ENCODE assay signal across 32 cellular contexts in the genomic region with DNA sequence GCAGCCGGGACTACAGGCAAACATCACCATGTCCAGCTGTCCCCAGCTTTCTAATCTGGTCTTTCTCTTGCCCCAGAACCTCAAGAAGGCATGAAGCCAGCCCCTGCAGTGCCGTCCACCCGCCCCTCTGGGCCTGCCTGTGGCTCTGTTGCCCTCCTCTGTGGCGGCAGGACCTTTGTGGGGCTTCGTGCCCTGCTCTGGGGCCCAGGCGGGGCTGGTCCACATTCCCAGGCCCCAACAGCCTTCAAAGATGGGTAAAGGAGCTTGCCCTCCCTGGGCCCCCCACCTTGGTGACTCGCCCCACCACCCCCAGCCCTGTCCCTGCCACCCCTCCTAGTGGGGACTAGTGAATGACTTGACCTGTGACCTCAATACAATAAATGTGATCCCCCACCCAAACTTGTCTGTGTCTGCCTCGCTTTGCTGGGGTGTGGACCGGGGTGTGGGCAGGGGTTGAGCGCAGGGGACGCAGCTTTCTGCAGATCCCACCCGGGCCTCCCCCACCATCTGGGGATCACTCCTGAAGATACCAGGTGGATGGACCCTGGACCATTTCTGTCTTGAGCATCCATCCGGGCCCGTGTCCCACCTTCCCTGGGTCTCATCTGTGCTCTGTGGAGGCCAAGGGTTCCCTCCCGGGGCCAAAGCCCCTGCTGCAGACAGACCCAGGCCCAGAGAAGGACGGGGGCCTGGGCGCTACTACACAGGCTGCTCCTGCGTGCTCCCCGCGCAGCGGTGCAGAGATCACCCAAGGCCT. TPM values are rescaled to one million over a fixed set of nuclear protein-coding genes. Genes with fewer than 3 reads are reported as not detected.
DNase-seq lines count a peak whose midpoint lies in the region; ATAC-seq, FAIRE-seq and TF ChIP-seq lines count a peak whose summit lies in the region.
"Had no signal": no experiment of that assay in that cellular context is flagged by ENCODE, and none has a peak within 500 bp of the region (broad histone marks: within the 10 kb centered on the region; RNA-seq: fewer than 3 reads in every experiment).

No MANE protein-coding gene starts in this region.

- no peaks in the 10 kb centered on the region for H3K4me1 ChIP-seq in HEK293 (ENCODE audit: control insufficient read depth, insufficient read depth, low read length)
- peaks cover 0 to 62% of the 10 kb centered on the region in 2 experiments; a peak in 3 of 5 replicates for H3K4me1 ChIP-seq in K562 (replicated peaks in 1 of 2; ENCODE audit: control insufficient read depth in 2 of 2, insufficient read depth in 2 of 2, low read length in 2 of 2)
- no peaks in the 10 kb centered on the region for H3K4me1 ChIP-seq in sigmoid colon

- TF ChIP-seq CTCF in HEK293 (tag by site-specific recombination; IDR thresholded peaks at IDR 0.05) (no peak), K562 (IDR thresholded peaks at IDR 0.05 in 2 of 3, conservative IDR thresholded peaks at IDR 0.05 in 1 of 3; ENCODE audit: insufficient read depth in 2 of 3, low read depth in 1 of 3, low read length in 3 of 3) (no peak), neural crest cell (conservative IDR thresholded peaks at IDR 0.05) (no peak), sigmoid colon (IDR thresholded peaks at IDR 0.05) (no peak)

- CTCF ChIA-PET in HEK293 (lab: Yijun Ruan, JAX) (interaction anchor here (0.5 to 1.7 kb wide), 5 partner anchors 16 to 73 kb away, joined by 3 to 16 read pairs (median 4); a partner anchor contains a TSS), K562 (lab: Yijun Ruan, JAX; ENCODE audit: low intra/inter-chr PET ratio) (interaction anchor here (0.6 kb wide), 1 partner anchor 234 kb away, joined by 3 read pairs; no protein-coding TSS in a partner anchor)

- BruUV-seq in K562 (replicated peaks; lab: Mats Ljungman, UMichigan) = no TSS peak

- in situ Hi-C loops in K562 (cut with MboI) = no loop called here

- no peak overlapping the region for H3K4me3 ChIP-seq in HEK293 (ENCODE audit: low read depth, low read length)
- H3K4me3 ChIP-seq in K562 = no peak overlapping the region
- H3K4me3 ChIP-seq in sigmoid colon = no peak overlapping the region
- H3K4me3 ChIP-seq: esophagus muscularis mucosa, tibial nerve had no signal

- no peaks in the 10 kb centered on the region for H3K9me3 ChIP-seq in HEK293 (ENCODE audit: control insufficient read depth, insufficient read depth, low read depth, low read length)
- no peaks in the 10 kb centered on the region for H3K9me3 ChIP-seq in K562 (replicated peaks; ENCODE audit: control insufficient read depth, insufficient read depth, low read depth, low read length)
- no peaks in the 10 kb centered on the region for H3K9me3 ChIP-seq in sigmoid colon
- H3K9me3 ChIP-seq: esophagus muscularis mucosa, heart left ventricle, neutrophil, tibial nerve had no signal

- H3K36me3 ChIP-seq in HEK293 (ENCODE audit: control insufficient read depth in 2 of 2, insufficient read depth in 1 of 2, low read length in 2 of 2) (peaks cover 10 to 43% of the 10 kb centered on the region in 2 experiments; a peak in 2 of 3 replicates), K562 (ENCODE audit: control insufficient read depth, insufficient read depth, low read length) (peaks cover 49% of the 10 kb centered on the region; the same call in 1 of the 3 replicates), sigmoid colon (peaks cover 5 to 52% (median 40%) of the 10 kb centered on the region in 4 donors)

- H3K9me1 ChIP-seq in K562 (ENCODE audit: control insufficient read depth, insufficient read depth, low read length) = no peaks in the 10 kb centered on the region

- H3K4me3 Mint-ChIP-seq in neural crest cell = peak overlapping the region; percentile 41
- H3K4me3 Mint-ChIP-seq: activated CD4-positive, alpha-beta memory T cell treated with anti-CD3 and anti-CD28 coated beads for 36 hours; activated naive CD8-positive, alpha-beta T cell treated with anti-CD3 and anti-CD28 coated beads, Interleukin-2, amount 50 U/mL, for 24 hours; activated T-cell treated with anti-CD3 and anti-CD28 coated beads, Interleukin-2, amount 50 U/mL, for 72 hours; CD8-positive, alpha-beta memory T cell had no signal

- DNase-seq in GM12892 (ENCODE audit: insufficient read length) (no peak), K562 (ENCODE audit: extremely low read depth in 1 of 4, low spot score in 3 of 4) (peak in 2 of 4 experiments; percentile 9 to 11), neural crest cell (ENCODE audit: low read depth, low spot score) (no peak), sigmoid colon (no peak)
- no peak for DNase-seq in stimulated activated CD4-positive, alpha-beta T cell treated with anti-CD3 and anti-CD28 coated beads, Interleukin-15, amount 100 ng/mL, for 24 hours
- DNase-seq: activated CD4-positive, alpha-beta memory T cell treated with anti-CD3 and anti-CD28 coated beads for 36 hours; activated naive CD4-positive, alpha-beta T cell; activated naive CD8-positive, alpha-beta T cell treated with anti-CD3 and anti-CD28 coated beads, Interleukin-2, amount 50 U/mL, for 24 hours; activated T-cell treated with anti-CD3 and anti-CD28 coated beads, Interleukin-2, amount 50 U/mL, for 72 hours; CD8-positive, alpha-beta memory T cell; cortex of kidney; heart left ventricle; kidney; MM.1S; NCI-H510A treated with DMSO at 0.1 percent for 48 hours; stimulated activated CD4-positive, alpha-beta T cell treated with anti-CD3 and anti-CD28 coated beads, Interleukin-12 subunit alpha, Interleukin-12 subunit beta, amount 100 ng/mL, for 4 hours; stimulated activated CD4-positive, alpha-beta T cell treated with anti-CD3 and anti-CD28 coated beads, Interleukin-4, amount 100 ng/mL, for 24 hours; T-helper 2 cell had no signal

- H2AFZ ChIP-seq in K562 (ENCODE audit: low read depth, low read length) = no peak overlapping the region

- TF ChIP-seq EP300 in K562 (IDR thresholded peaks at IDR 0.05; ENCODE audit: low read length) (no peak), sigmoid colon (IDR thresholded peaks at IDR 0.05) (no peak)

- TF ChIP-seq POLR2A in GM12892 (IDR thresholded peaks at IDR 0.05; ENCODE audit: low read depth, low read length) (0 out of 2 replicates have a peak, but pooled peaks have one; percentile 27), K562 (conservative IDR thresholded peaks at IDR 0.05) (no peak), sigmoid colon (IDR thresholded peaks at IDR 0.05) (no peak)

- H3K4me1 Mint-ChIP-seq in neural crest cell = peaks cover 13% of the 10 kb centered on the region
- H3K4me1 Mint-ChIP-seq: activated naive CD8-positive, alpha-beta T cell treated with anti-CD3 and anti-CD28 coated beads, Interleukin-2, amount 50 U/mL, for 24 hours; CD8-positive, alpha-beta memory T cell had no signal

- no peak overlapping the region for H3K4me2 ChIP-seq in K562 (ENCODE audit: insufficient read depth, low read length)
- H3K4me2 ChIP-seq: KMS-11 had no signal

- H3K27me3 ChIP-seq in K562 (ENCODE audit: control insufficient read depth in 2 of 2, insufficient read depth in 2 of 2, low read length in 2 of 2) (no peaks in the 10 kb centered on the region), sigmoid colon (peaks cover 0 to 13% (median 0%) of the 10 kb centered on the region in 3 donors)

- no peak for ATAC-seq in K562
- no peak for ATAC-seq in HG02970 (IDR thresholded peaks at IDR 0.05; ENCODE audit: low FRiP score, unreplicated experiment)
- ATAC-seq: activated CD4-positive, CD25-positive, alpha-beta regulatory T cell treated with anti-CD3 and anti-CD28 coated beads, Interleukin-2, amount 50 U/mL, for 24 hours; activated naive CD8-positive, alpha-beta T cell treated with anti-CD3 and anti-CD28 coated beads, Interleukin-2, amount 50 U/mL, for 24 hours; activated T-cell treated with anti-CD3 and anti-CD28 coated beads, Interleukin-2, amount 50 U/mL, for 72 hours; heart left ventricle; sciatic nerve had no signal

- peak overlapping the region in 1 of 2 experiments; percentile 52; a peak in 1 of 4 replicates for H3K9ac ChIP-seq in K562 (ENCODE audit: insufficient read depth in 1 of 2, low read depth in 2 of 2, low read length in 2 of 2)
- H3K9ac ChIP-seq: KMS-11 had no signal

- H3K79me2 ChIP-seq in K562 (ENCODE audit: control insufficient read depth, insufficient read depth, low read length) = no peaks in the 10 kb centered on the region

- H3K36me3 Mint-ChIP-seq in neural crest cell (ENCODE audit: low read depth) = no peaks in the 10 kb centered on the region

- WGBS in K562 (ENCODE audit: insufficient coverage, low coverage, missing lambda C conversion rate) = 89% methylated on average over 18 of the region's 21 CpGs
- WGBS in sigmoid colon, 2 donors = 85 to 88% methylated on average over 21 of the region's 21 CpGs

- intact Hi-C loops in K562 (cut with micrococcal nuclease) (no loop called here), sigmoid colon (cut with DNase I) (no loop called here)

- POLR2A ChIA-PET in HEK293 (lab: Yijun Ruan, JAX) = interaction anchor here (1.1 kb wide), 1 partner anchor 76 kb away, joined by 3 read pairs; a partner anchor contains a TSS
- POLR2A ChIA-PET in K562 (lab: Yijun Ruan, JAX) = interaction anchor here (0.7 kb wide), 1 partner anchor 13 kb away, joined by 3 read pairs; no protein-coding TSS in a partner anchor

- H3K27me3 Mint-ChIP-seq in neural crest cell (ENCODE audit: low read depth) = no peaks in the 10 kb centered on the region
- H3K27me3 Mint-ChIP-seq: activated CD4-positive, alpha-beta memory T cell treated with anti-CD3 and anti-CD28 coated beads for 36 hours; CD8-positive, alpha-beta memory T cell had no signal

- TF ChIP-seq RAD21 in K562 (CRISPR knock-in tag; conservative IDR thresholded peaks at IDR 0.05 in 1 of 2, IDR thresholded peaks at IDR 0.05 in 1 of 2) = no peak

- no peaks in the 10 kb centered on the region for H4K20me1 ChIP-seq in K562 (replicated peaks; ENCODE audit: control insufficient read depth, insufficient read depth, low read length)

- H3K27ac Mint-ChIP-seq in neural crest cell (ENCODE audit: unreplicated experiment) = peak overlapping the region; percentile 27
- H3K27ac Mint-ChIP-seq: activated CD4-positive, alpha-beta memory T cell treated with anti-CD3 and anti-CD28 coated beads for 36 hours; activated naive CD8-positive, alpha-beta T cell treated with anti-CD3 and anti-CD28 coated beads, Interleukin-2, amount 50 U/mL, for 24 hours; activated T-cell treated with anti-CD3 and anti-CD28 coated beads, Interleukin-2, amount 50 U/mL, for 72 hours; CD8-positive, alpha-beta memory T cell had no signal

- H3K27ac ChIP-seq in HEK293 (ENCODE audit: extremely low read depth, low read depth, low read length) (no peak overlapping the region), K562 (ENCODE audit: extremely low read depth, low read depth, low read length) (no peak overlapping the region), sigmoid colon (no peak overlapping the region)
- H3K27ac ChIP-seq: esophagus muscularis mucosa, KMS-11, neutrophil, tibial nerve had no signal

- no peaks in the 10 kb centered on the region for H3K9me3 Mint-ChIP-seq in neural crest cell
- H3K9me3 Mint-ChIP-seq: activated CD4-positive, alpha-beta memory T cell treated with anti-CD3 and anti-CD28 coated beads for 36 hours; activated naive CD8-positive, alpha-beta T cell treated with anti-CD3 and anti-CD28 coated beads, Interleukin-2, amount 50 U/mL, for 24 hours; activated T-cell treated with anti-CD3 and anti-CD28 coated beads, Interleukin-2, amount 50 U/mL, for 72 hours; CD8-positive, alpha-beta memory T cell had no signal

- FAIRE-seq in GM12892 (lab: Jason Lieb, UNC) (no peak), K562 (lab: Jason Lieb, UNC) (no peak)
- FAIRE-seq: kidney had no signal

RNA-seq across cellular contexts. Expression of a gene that starts 15.3 kb away (rescaled TPM):
- polyA plus RNA-seq in GM12892 (2012; ENCODE audit: missing spikeins) = 113 TPM
- total RNA-seq in K562 (2011; cell fraction: chromatin; rRNA removed; ENCODE audit: low replicate concordance) = 161 and 438 TPM in 2 replicates
- total RNA-seq in K562 (2011; cell fraction: nucleolus; rRNA removed) = 419 and 446 TPM in 2 replicates
- total RNA-seq in K562 (2011; cell fraction: nucleoplasm; rRNA removed) = 236 and 271 TPM in 2 replicates
- total RNA-seq in K562 (2014; rRNA removed) (99.4 and 135 TPM in 2 replicates), K562 (2014; rRNA removed; fragmentation: Illumina TruSeq; extraction: Trizol) (25.6 and 28.4 TPM in 2 replicates), K562 (2015; rRNA removed; fragmentation: Illumina TruSeq; extraction: Trizol) (48.1 and 52.1 TPM in 2 replicates), K562 (2021) (297 and 303 TPM in 2 replicates), neural crest cell (388 and 391 TPM in 2 replicates), sigmoid colon (10 to 100 TPM; 57.6 to 98.0 (median 83.9) TPM)
- polyA plus RNA-seq in K562 (2011; rRNA removed) (39.1 and 96.2 TPM in 2 replicates), K562 (2014; fragmentation: Illumina TruSeq; extraction: Trizol) (155 and 235 TPM in 2 replicates), K562 (2014; fragmentation: Nextera tagmentation; extraction: Ambion mirVana) (1 to 10 TPM; 2.3 to 6.9 TPM), K562 (2014; rRNA removed) (76.5 and 88.9 TPM in 2 replicates), sigmoid colon (100 to 1,000 TPM in 1 of 3 donors, 10 to 100 TPM in 2; 65.0 to 187 (median 96.7) TPM)
- polyA plus RNA-seq in K562 (2011; cell fraction: cytosol; rRNA removed) = 68.3 and 79.6 TPM in 2 replicates
- 221 and 243 TPM in 2 replicates for polyA plus RNA-seq in K562 (2011; cell fraction: nucleus; rRNA removed)
- 242 and 451 TPM in 2 replicates for polyA plus RNA-seq in K562 (2012)
- 31.6 and 32.5 TPM in 2 replicates for polyA minus RNA-seq in K562 (2011; rRNA and poly(A)+ RNA removed)
- 147 and 227 TPM in 2 replicates for polyA minus RNA-seq in K562 (2011; cell fraction: cytosol; rRNA and poly(A)+ RNA removed)
- polyA minus RNA-seq in K562 (2011; cell fraction: nucleus; rRNA and poly(A)+ RNA removed) = 56.5 and 75.8 TPM in 2 replicates

RNA-seq across cellular contexts. Expression of a gene that starts 15.8 kb away (rescaled TPM):
- 0.74 TPM for polyA plus RNA-seq in GM12892 (2012; ENCODE audit: missing spikeins)
- total RNA-seq in K562 (2011; cell fraction: chromatin; rRNA removed; ENCODE audit: low replicate concordance) = 0.25 and 0.74 TPM in 2 replicates
- 0.26 and 1.2 TPM in 2 replicates for total RNA-seq in K562 (2011; cell fraction: nucleolus; rRNA removed)
- total RNA-seq in K562 (2011; cell fraction: nucleoplasm; rRNA removed) = 0.29 TPM in 1 of 2 replicates, not detected in the other
- 0.08 and 0.14 TPM in 2 replicates for total RNA-seq in K562 (2014; rRNA removed)
- total RNA-seq in K562 (2014; rRNA removed; fragmentation: Illumina TruSeq; extraction: Trizol) = 0.11 TPM in 1 of 2 replicates, not detected in the other
- total RNA-seq in K562 (2015; rRNA removed; fragmentation: Illumina TruSeq; extraction: Trizol) = 0.08 TPM in 1 of 2 replicates, not detected in the other
- 0.18 and 0.51 TPM in 2 replicates for total RNA-seq in K562 (2021)
- polyA plus RNA-seq in K562 (2011; rRNA removed) = 0.19 TPM in 1 of 2 replicates, not detected in the other
- 0.12 TPM in 2 replicates for polyA plus RNA-seq in K562 (2011; cell fraction: cytosol; rRNA removed)
- 0.54 and 0.66 TPM in 2 replicates for polyA plus RNA-seq in K562 (2011; cell fraction: nucleus; rRNA removed)
- 0.16 and 0.19 TPM in 2 replicates for polyA plus RNA-seq in K562 (2012)
- 0.08 and 0.12 TPM in 2 replicates for polyA plus RNA-seq in K562 (2014; fragmentation: Illumina TruSeq; extraction: Trizol)
- under 1 TPM; 0.07 to 0.18 TPM for polyA plus RNA-seq in K562 (2014; fragmentation: Nextera tagmentation; extraction: Ambion mirVana)
- polyA plus RNA-seq in K562 (2014; rRNA removed) = 0.72 and 1.5 TPM in 2 replicates
- polyA minus RNA-seq in K562 (2011; rRNA and poly(A)+ RNA removed) = not detected in 2 replicates
- polyA minus RNA-seq in K562 (2011; cell fraction: cytosol; rRNA and poly(A)+ RNA removed) = not detected in 2 replicates
- polyA minus RNA-seq in K562 (2011; cell fraction: nucleus; rRNA and poly(A)+ RNA removed) = 0.13 and 0.22 TPM in 2 replicates
- 2.2 and 3.1 TPM in 2 replicates for total RNA-seq in neural crest cell
- total RNA-seq in sigmoid colon = not detected
- polyA plus RNA-seq in sigmoid colon = 1 to 10 TPM in 1 of 3 donors, under 1 TPM in 1, not detected in 1; 0.29 to 1.4 TPM
- total RNA-seq: HT-29 had no signal
- polyA plus RNA-seq: CD8-positive, alpha-beta memory T cell had no signal

RNA-seq across cellular contexts. Expression of a gene that starts 30.1 kb away (rescaled TPM):
- 0.38 TPM for polyA plus RNA-seq in GM12892 (2012; ENCODE audit: missing spikeins)
- total RNA-seq in K562 (2011; cell fraction: chromatin; rRNA removed; ENCODE audit: low replicate concordance) = not detected in 2 replicates
- not detected in 2 replicates for total RNA-seq in K562 (2011; cell fraction: nucleolus; rRNA removed)
- not detected in 2 replicates for total RNA-seq in K562 (2011; cell fraction: nucleoplasm; rRNA removed)
- 0.16 TPM in 1 of 2 replicates, not detected in the other for total RNA-seq in K562 (2014; rRNA removed)
- not detected in 2 replicates for total RNA-seq in K562 (2014; rRNA removed; fragmentation: Illumina TruSeq; extraction: Trizol)
- not detected in 2 replicates for total RNA-seq in K562 (2015; rRNA removed; fragmentation: Illumina TruSeq; extraction: Trizol)
- not detected in 2 replicates for total RNA-seq in K562 (2021)
- polyA plus RNA-seq in K562 (2011; rRNA removed) = not detected in 2 replicates
- polyA plus RNA-seq in K562 (2011; cell fraction: cytosol; rRNA removed) = not detected in 2 replicates
- not detected in 2 replicates for polyA plus RNA-seq in K562 (2011; cell fraction: nucleus; rRNA removed)
- 0.01 TPM in 1 of 2 replicates, not detected in the other for polyA plus RNA-seq in K562 (2012)
- polyA plus RNA-seq in K562 (2014; fragmentation: Illumina TruSeq; extraction: Trizol) = not detected in 2 replicates
- not detected for polyA plus RNA-seq in K562 (2014; fragmentation: Nextera tagmentation; extraction: Ambion mirVana)
- not detected in 2 replicates for polyA plus RNA-seq in K562 (2014; rRNA removed)
- not detected in 2 replicates for polyA minus RNA-seq in K562 (2011; rRNA and poly(A)+ RNA removed)
- not detected in 2 replicates for polyA minus RNA-seq in K562 (2011; cell fraction: cytosol; rRNA and poly(A)+ RNA removed)
- polyA minus RNA-seq in K562 (2011; cell fraction: nucleus; rRNA and poly(A)+ RNA removed) = not detected in 2 replicates
- total RNA-seq in neural crest cell = 39.7 and 42.8 TPM in 2 replicates
- 1 to 10 TPM in 3 of 4 donors, under 1 TPM in 1; 0.16 to 3.0 (median 1.1) TPM for total RNA-seq in sigmoid colon
- under 1 TPM in 2 of 3 donors, not detected in 1; under 0.01 to 0.63 TPM for polyA plus RNA-seq in sigmoid colon
- total RNA-seq: activated CD4-positive, alpha-beta memory T cell treated with anti-CD3 and anti-CD28 coated beads for 36 hours; CD8-positive, alpha-beta memory T cell; HT-29; liver; mesenteric fat pad; posterior vena cava; tibial nerve had no signal
- polyA plus RNA-seq: AG04450; BJ; CD8-positive, alpha-beta memory T cell; liver had no signal

RNA-seq across cellular contexts. Expression of a gene that starts 31.6 kb away (rescaled TPM):
- 0.34 TPM for polyA plus RNA-seq in GM12892 (2012; ENCODE audit: missing spikeins)
- 1.2 and 4.6 TPM in 2 replicates for total RNA-seq in K562 (2011; cell fraction: chromatin; rRNA removed; ENCODE audit: low replicate concordance)
- 1.3 and 1.5 TPM in 2 replicates for total RNA-seq in K562 (2011; cell fraction: nucleolus; rRNA removed)
- 0.38 and 2.1 TPM in 2 replicates for total RNA-seq in K562 (2011; cell fraction: nucleoplasm; rRNA removed)
- total RNA-seq in K562 (2014; rRNA removed) (0.16 and 0.32 TPM in 2 replicates), K562 (2014; rRNA removed; fragmentation: Illumina TruSeq; extraction: Trizol) (not detected in 2 replicates), K562 (2015; rRNA removed; fragmentation: Illumina TruSeq; extraction: Trizol) (0.11 TPM in 1 of 2 replicates, not detected in the other), K562 (2021) (0.40 and 0.58 TPM in 2 replicates), neural crest cell (0.30 and 0.55 TPM in 2 replicates), sigmoid colon (10 to 100 TPM in 1 of 4 donors, 1 to 10 TPM in 3; 1.1 to 15.5 (median 1.9) TPM)
- polyA plus RNA-seq in K562 (2011; rRNA removed) (0.26 and 0.61 TPM in 2 replicates), K562 (2014; fragmentation: Illumina TruSeq; extraction: Trizol) (0.22 TPM in 2 replicates), K562 (2014; fragmentation: Nextera tagmentation; extraction: Ambion mirVana) (not detected), K562 (2014; rRNA removed) (0.09 and 0.12 TPM in 2 replicates), sigmoid colon (1 to 10 TPM; 1.8 to 8.5 (median 4.2) TPM)
- polyA plus RNA-seq in K562 (2011; cell fraction: cytosol; rRNA removed) = 0.34 and 0.40 TPM in 2 replicates
- polyA plus RNA-seq in K562 (2011; cell fraction: nucleus; rRNA removed) = 2.1 and 3.0 TPM in 2 replicates
- polyA plus RNA-seq in K562 (2012) = 0.52 and 1.4 TPM in 2 replicates
- 0.14 TPM in 1 of 2 replicates, not detected in the other for polyA minus RNA-seq in K562 (2011; rRNA and poly(A)+ RNA removed)
- 2.7 TPM in 1 of 2 replicates, not detected in the other for polyA minus RNA-seq in K562 (2011; cell fraction: cytosol; rRNA and poly(A)+ RNA removed)
- polyA minus RNA-seq in K562 (2011; cell fraction: nucleus; rRNA and poly(A)+ RNA removed) = 0.33 and 0.67 TPM in 2 replicates
- total RNA-seq: activated CD4-positive, alpha-beta memory T cell treated with anti-CD3 and anti-CD28 coated beads for 36 hours; activated T-cell treated with anti-CD3 and anti-CD28 coated beads, Interleukin-2, amount 50 U/mL, for 72 hours; CD8-positive, alpha-beta memory T cell had no signal
- polyA plus RNA-seq: CD8-positive, alpha-beta memory T cell had no signal

RNA-seq across cellular contexts. Expression of a gene that starts 54.9 kb away (rescaled TPM):
- 3.9 TPM for polyA plus RNA-seq in GM12892 (2012; ENCODE audit: missing spikeins)
- total RNA-seq in K562 (2011; cell fraction: chromatin; rRNA removed; ENCODE audit: low replicate concordance) = 12.5 and 24.0 TPM in 2 replicates
- total RNA-seq in K562 (2011; cell fraction: nucleolus; rRNA removed) = 22.4 and 24.2 TPM in 2 replicates
- total RNA-seq in K562 (2011; cell fraction: nucleoplasm; rRNA removed) = 15.0 and 19.7 TPM in 2 replicates
- total RNA-seq in K562 (2014; rRNA removed) = 3.9 and 7.1 TPM in 2 replicates
- 1.4 and 1.6 TPM in 2 replicates for total RNA-seq in K562 (2014; rRNA removed; fragmentation: Illumina TruSeq; extraction: Trizol)
- 2.9 and 3.8 TPM in 2 replicates for total RNA-seq in K562 (2015; rRNA removed; fragmentation: Illumina TruSeq; extraction: Trizol)
- total RNA-seq in K562 (2021) = 5.6 and 8.0 TPM in 2 replicates
- polyA plus RNA-seq in K562 (2011; rRNA removed) = 7.0 and 7.8 TPM in 2 replicates
- 7.3 and 15.5 TPM in 2 replicates for polyA plus RNA-seq in K562 (2011; cell fraction: cytosol; rRNA removed)
- 18.3 and 23.6 TPM in 2 replicates for polyA plus RNA-seq in K562 (2011; cell fraction: nucleus; rRNA removed)
- 5.4 and 6.6 TPM in 2 replicates for polyA plus RNA-seq in K562 (2012)
- 4.2 and 5.6 TPM in 2 replicates for polyA plus RNA-seq in K562 (2014; fragmentation: Illumina TruSeq; extraction: Trizol)
- not detected for polyA plus RNA-seq in K562 (2014; fragmentation: Nextera tagmentation; extraction: Ambion mirVana)
- polyA plus RNA-seq in K562 (2014; rRNA removed) = 5.3 and 7.3 TPM in 2 replicates
- polyA minus RNA-seq in K562 (2011; rRNA and poly(A)+ RNA removed) = 2.4 and 4.9 TPM in 2 replicates
- polyA minus RNA-seq in K562 (2011; cell fraction: cytosol; rRNA and poly(A)+ RNA removed) = 3.6 and 4.3 TPM in 2 replicates
- polyA minus RNA-seq in K562 (2011; cell fraction: nucleus; rRNA and poly(A)+ RNA removed) = 4.3 and 5.6 TPM in 2 replicates
- total RNA-seq in neural crest cell = 17.9 and 19.0 TPM in 2 replicates
- total RNA-seq in sigmoid colon = 1 to 10 TPM; 3.2 to 8.6 (median 7.7) TPM
- 1 to 10 TPM; 3.9 to 8.8 (median 6.6) TPM for polyA plus RNA-seq in sigmoid colon

Comparison
In these comparisons a context has a peak if more than half of its experiments do, and no peak if none do; other contexts are left out.
1. RNA of a gene that starts 30.1 kb away (total RNA-seq): 39.7 to 42.8 TPM in neural crest cell; 0.16 to 3.0 TPM in sigmoid colon and 0.16 TPM in K562; every median in the first group is over 10 times any median in the second.